ENCODE assay signal across 18 cellular contexts in the genomic region with DNA sequence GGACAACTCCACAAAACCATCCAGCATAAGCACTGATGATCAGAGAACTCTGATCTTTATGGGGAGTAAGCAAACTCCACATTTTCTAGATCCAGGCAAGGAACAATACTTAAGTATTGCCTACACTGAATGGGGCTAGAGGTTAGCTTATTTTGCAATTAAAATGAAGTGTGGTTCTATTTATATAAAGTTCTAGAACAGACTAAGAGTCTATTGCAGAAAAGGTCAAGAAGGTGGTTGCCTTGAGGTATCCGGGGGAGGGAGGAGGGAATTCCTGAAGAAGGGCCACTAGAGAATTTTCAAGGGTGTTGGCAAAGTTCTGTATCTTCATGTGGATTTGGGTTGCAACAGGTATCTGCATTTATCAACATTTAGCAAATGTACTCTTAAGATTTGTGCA.
A peak's percentile ranks its signal among the peaks of the same experiment; 100 is the strongest.
DNase-seq lines count a peak whose midpoint lies in the region; ATAC-seq and TF ChIP-seq lines count a peak whose summit lies in the region.
"Had no signal": no experiment of that assay in that cellular context is flagged by ENCODE, and none has a peak within 500 bp of the region (broad histone marks: within the 10 kb centered on the region; RNA-seq: fewer than 3 reads in every experiment).

No MANE protein-coding gene starts in this region.

- POLR2A ChIA-PET in HEK293 (lab: Yijun Ruan, JAX), result no interaction called here
- POLR2A ChIA-PET in activated CD8-positive, alpha-beta T cell treated with anti-CD3 and anti-CD28 coated beads for 36 hours (lab: Charles Lee), result no interaction called here

- DNase-seq in lower lobe of right lung (no peak), renal cortical epithelial cell (ENCODE audit: low read depth) (peak; percentile 51), NCI-H345 (lab: John Stamatoyannopoulos, UW) (no peak), HAP-1 (ENCODE audit: low spot score in 2 of 2) (no peak)
- DNase-seq in activated CD8-positive, alpha-beta T cell treated with anti-CD3 and anti-CD28 coated beads for 36 hours, result no peak
- DNase-seq: AML-193; Caco-2; Calu3; CD4-positive, alpha-beta T cell; CD8-positive, alpha-beta T cell; DMS79 treated with DMSO at 0.1 percent for 48 hours; GF-D8 had no signal

- H3K27ac ChIP-seq in HEK293 (ENCODE audit: extremely low read depth, low read depth, low read length) (no peak overlapping the region), lower lobe of right lung (no peak overlapping the region)
- H3K27ac ChIP-seq: 22Rv1; A549; BLaER1 treated with 17β-estradiol and CSF1 and Interleukin-3, amounts not matched to agents 10 nM and 100 nM; C4-2B had no signal

- no peaks in the 10 kb centered on the region for H3K9me3 ChIP-seq in HEK293 (ENCODE audit: control insufficient read depth, insufficient read depth, low read depth, low read length)
- no peaks in the 10 kb centered on the region for H3K9me3 ChIP-seq in lower lobe of right lung
- no peaks in the 10 kb centered on the region for H3K9me3 ChIP-seq in HAP-1
- H3K9me3 ChIP-seq: A549; BLaER1 treated with 17β-estradiol and CSF1 and Interleukin-3, amounts not matched to agents 10 nM and 100 nM; Caco-2 had no signal

- in situ Hi-C loops in HAP-1 (cut with MboI; ENCODE audit: low sequenced_read_pairs), result no loop called here

- H3K4me1 Mint-ChIP-seq in activated CD8-positive, alpha-beta T cell treated with anti-CD3 and anti-CD28 coated beads for 36 hours (ENCODE audit: low read depth), result no peaks in the 10 kb centered on the region
- H3K4me1 Mint-ChIP-seq: B cell had no signal

- H3K36me3 ChIP-seq in HEK293 (ENCODE audit: control insufficient read depth in 2 of 2, insufficient read depth in 1 of 2, low read length in 2 of 2) (no peaks in the 10 kb centered on the region), lower lobe of right lung (no peaks in the 10 kb centered on the region), HAP-1 (replicated peaks) (no peaks in the 10 kb centered on the region)
- H3K36me3 ChIP-seq: BLaER1 treated with 17β-estradiol and CSF1 and Interleukin-3, amounts not matched to agents 10 nM and 100 nM had no signal

- no peaks in the 10 kb centered on the region for H3K36me3 Mint-ChIP-seq in activated CD8-positive, alpha-beta T cell treated with anti-CD3 and anti-CD28 coated beads for 36 hours (ENCODE audit: low read depth)
- H3K36me3 Mint-ChIP-seq: CD8-positive, alpha-beta T cell had no signal

- peak; percentile 26 to 76 for ATAC-seq in lower lobe of right lung
- no peak for ATAC-seq in activated CD8-positive, alpha-beta T cell treated with anti-CD3 and anti-CD28 coated beads for 36 hours
- ATAC-seq: A549; CD8-positive, alpha-beta T cell had no signal

- no peak overlapping the region for H3K27ac Mint-ChIP-seq in activated CD8-positive, alpha-beta T cell treated with anti-CD3 and anti-CD28 coated beads for 36 hours
- H3K27ac Mint-ChIP-seq: B cell; CD4-positive, alpha-beta T cell; CD8-positive, alpha-beta T cell had no signal

- H3K4me3 Mint-ChIP-seq in activated CD8-positive, alpha-beta T cell treated with anti-CD3 and anti-CD28 coated beads for 36 hours, result no peak overlapping the region
- H3K4me3 Mint-ChIP-seq: B cell; CD4-positive, alpha-beta T cell; CD8-positive, alpha-beta T cell had no signal

- intact Hi-C loops in lower lobe of right lung (cut with DNase I), result no loop called here
- intact Hi-C loops in activated CD8-positive, alpha-beta T cell treated with anti-CD3 and anti-CD28 coated beads for 36 hours (cut with micrococcal nuclease), result no loop called here

- no peaks in the 10 kb centered on the region for H3K4me1 ChIP-seq in HEK293 (ENCODE audit: control insufficient read depth, insufficient read depth, low read length)
- H3K4me1 ChIP-seq in lower lobe of right lung, result no peaks in the 10 kb centered on the region
- H3K4me1 ChIP-seq in HAP-1, result no peaks in the 10 kb centered on the region
- H3K4me1 ChIP-seq: A549; BLaER1 treated with 17β-estradiol and CSF1 and Interleukin-3, amounts not matched to agents 10 nM and 100 nM had no signal

- TF ChIP-seq CTCF in HEK293 (tag by site-specific recombination; IDR thresholded peaks at IDR 0.05), result no peak
- TF ChIP-seq CTCF in lower lobe of right lung (IDR thresholded peaks at IDR 0.05), result no peak
- no peak for TF ChIP-seq CTCF in activated CD8-positive, alpha-beta T cell treated with anti-CD3 and anti-CD28 coated beads for 36 hours (IDR thresholded peaks at IDR 0.05)

- no peaks in the 10 kb centered on the region for H3K27me3 Mint-ChIP-seq in activated CD8-positive, alpha-beta T cell treated with anti-CD3 and anti-CD28 coated beads for 36 hours

- no peaks in the 10 kb centered on the region for H3K27me3 ChIP-seq in lower lobe of right lung (ENCODE audit: low read depth)
- H3K27me3 ChIP-seq in HAP-1 (ENCODE audit: low read depth), result no peaks in the 10 kb centered on the region
- H3K27me3 ChIP-seq: BLaER1 treated with 17β-estradiol and CSF1 and Interleukin-3, amounts not matched to agents 10 nM and 100 nM had no signal

- CTCF ChIA-PET in HEK293 (lab: Yijun Ruan, JAX), result no interaction called here
- CTCF ChIA-PET in activated CD8-positive, alpha-beta T cell treated with anti-CD3 and anti-CD28 coated beads for 36 hours (lab: Charles Lee), result no interaction called here

- no peak overlapping the region for H3K4me3 ChIP-seq in HEK293 (ENCODE audit: low read depth, low read length)
- no peak overlapping the region for H3K4me3 ChIP-seq in lower lobe of right lung
- H3K4me3 ChIP-seq in HAP-1, result no peak overlapping the region
- H3K4me3 ChIP-seq: A549; BLaER1 treated with 17β-estradiol and CSF1 and Interleukin-3, amounts not matched to agents 10 nM and 100 nM had no signal

- H3K9me3 Mint-ChIP-seq in activated CD8-positive, alpha-beta T cell treated with anti-CD3 and anti-CD28 coated beads for 36 hours, result no peaks in the 10 kb centered on the region
- H3K9me3 Mint-ChIP-seq: CD4-positive, alpha-beta T cell; CD8-positive, alpha-beta T cell had no signal

TF ChIP-seq in HEK293, 187 proteins besides CTCF, POLR2A, EP300 and RAD21:
- TF ChIP-seq SCRT2 (tag by site-specific recombination; IDR thresholded peaks at IDR 0.05), result 0 out of 2 replicates have a peak, but pooled peaks have one; percentile 35
- TF ChIP-seq, protein P1, sequence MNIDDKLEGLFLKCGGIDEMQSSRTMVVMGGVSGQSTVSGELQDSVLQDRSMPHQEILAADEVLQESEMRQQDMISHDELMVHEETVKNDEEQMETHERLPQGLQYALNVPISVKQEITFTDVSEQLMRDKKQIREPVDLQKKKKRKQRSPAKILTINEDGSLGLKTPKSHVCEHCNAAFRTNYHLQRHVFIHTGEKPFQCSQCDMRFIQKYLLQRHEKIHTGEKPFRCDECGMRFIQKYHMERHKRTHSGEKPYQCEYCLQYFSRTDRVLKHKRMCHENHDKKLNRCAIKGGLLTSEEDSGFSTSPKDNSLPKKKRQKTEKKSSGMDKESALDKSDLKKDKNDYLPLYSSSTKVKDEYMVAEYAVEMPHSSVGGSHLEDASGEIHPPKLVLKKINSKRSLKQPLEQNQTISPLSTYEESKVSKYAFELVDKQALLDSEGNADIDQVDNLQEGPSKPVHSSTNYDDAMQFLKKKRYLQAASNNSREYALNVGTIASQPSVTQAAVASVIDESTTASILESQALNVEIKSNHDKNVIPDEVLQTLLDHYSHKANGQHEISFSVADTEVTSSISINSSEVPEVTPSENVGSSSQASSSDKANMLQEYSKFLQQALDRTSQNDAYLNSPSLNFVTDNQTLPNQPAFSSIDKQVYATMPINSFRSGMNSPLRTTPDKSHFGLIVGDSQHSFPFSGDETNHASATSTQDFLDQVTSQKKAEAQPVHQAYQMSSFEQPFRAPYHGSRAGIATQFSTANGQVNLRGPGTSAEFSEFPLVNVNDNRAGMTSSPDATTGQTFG (tag by site-specific recombination; IDR thresholded peaks at IDR 0.05; ENCODE audit: borderline replicate concordance), result no peak
TF ChIP-seq in HEK293: peak in this region for 1.
